21 cellular contexts compared by ENCODE assay signal in the genomic region with DNA sequence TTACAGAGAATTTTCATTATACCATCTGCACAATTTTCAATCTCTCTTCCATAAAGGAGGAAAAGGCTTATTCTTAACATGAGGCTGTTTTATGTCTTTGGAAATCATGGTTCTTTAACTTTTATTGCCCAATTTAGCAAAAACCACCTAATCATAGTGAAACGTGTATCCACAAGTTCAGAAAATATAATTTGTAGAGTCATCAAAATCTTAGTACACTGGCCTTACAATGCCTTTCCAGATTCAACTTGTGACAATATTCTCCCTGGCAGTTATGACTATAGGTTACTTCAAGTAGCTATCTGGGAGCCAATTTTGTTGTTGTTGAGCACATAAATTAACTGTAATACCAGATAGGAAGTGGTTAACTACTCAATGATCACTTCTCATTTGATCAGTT. TPM values are rescaled to one million over a fixed set of nuclear protein-coding genes. Genes with fewer than 3 reads are reported as not detected.
A peak's percentile ranks its signal among the peaks of the same experiment; 100 is the strongest.
DNase-seq lines count a peak whose midpoint lies in the region; ATAC-seq and TF ChIP-seq lines count a peak whose summit lies in the region.
"Had no signal": no experiment of that assay in that cellular context is flagged by ENCODE, and none has a peak within 500 bp of the region (broad histone marks: within the 10 kb centered on the region; RNA-seq: fewer than 3 reads in every experiment).

No MANE protein-coding gene starts in this region.

- DNase-seq in activated naive CD8-positive, alpha-beta T cell treated with anti-CD3 and anti-CD28 coated beads for 36 hours: no peak
- no peak for DNase-seq in activated naive CD8-positive, alpha-beta T cell treated with anti-CD3 and anti-CD28 coated beads, Interleukin-2, amount 50 U/mL, for 24 hours
- DNase-seq in Panc1 (ENCODE audit: low read depth, low spot score): no peak
- DNase-seq in stimulated activated CD4-positive, alpha-beta T cell treated with anti-CD3 and anti-CD28 coated beads, Interleukin-4, amount 100 ng/mL, for 1 hour: no peak
- DNase-seq in effector memory CD8-positive, alpha-beta T cell: no peak
- DNase-seq: ACHN; CD8-positive, alpha-beta T cell; DND-41; MG63; NCI-H1048; NCI-H1417 treated with DMSO at 0.1 percent for 48 hours; NCI-H187; NCI-H446 treated with DMSO at 0.1 percent for 48 hours; NCI-H526 treated with DMSO at 0.1 percent for 48 hours; Right ventricle myocardium superior had no signal

- H3K4me3 ChIP-seq in Panc1 (ENCODE audit: low read depth in 2 of 2, low read length in 2 of 2): no peak overlapping the region
- H3K4me3 ChIP-seq: BLaER1 treated with 17β-estradiol and CSF1 and Interleukin-3, amounts not matched to agents 10 nM and 100 nM; GM12878; GM23338; HAP-1; MG63 had no signal

- no peak for TF ChIP-seq CTCF in Panc1 (IDR thresholded peaks at IDR 0.05)

- intact Hi-C loops in Panc1 (cut with micrococcal nuclease; ENCODE audit: unreplicated experiment): no loop called here

- H3K4me1 Mint-ChIP-seq in activated naive CD8-positive, alpha-beta T cell treated with anti-CD3 and anti-CD28 coated beads for 36 hours: peaks cover 15% of the 10 kb centered on the region
- peaks cover 10% of the 10 kb centered on the region for H3K4me1 Mint-ChIP-seq in activated naive CD8-positive, alpha-beta T cell treated with anti-CD3 and anti-CD28 coated beads, Interleukin-2, amount 50 U/mL, for 24 hours
- H3K4me1 Mint-ChIP-seq in activated T-helper 17 cell treated with anti-CD3 and anti-CD28 coated beads, Interleukin-2, amount 50 U/mL, for 72 hours: no peaks in the 10 kb centered on the region
- H3K4me1 Mint-ChIP-seq in stimulated activated memory B cell treated with anti-CD40 and anti-IgM and Interleukin-4, amounts not matched to agents 10 μg/mL and 1 μg/mL and 100 μg/mL, for 72 hours: peaks cover under 1% of the 10 kb centered on the region
- peaks cover 1 to 13% of the 10 kb centered on the region in 2 donors for H3K4me1 Mint-ChIP-seq in effector memory CD8-positive, alpha-beta T cell (ENCODE audit: low read depth in 2 of 2)
- H3K4me1 Mint-ChIP-seq: GM23338 had no signal

- in situ Hi-C loops in Panc1 (cut with HindIII; ENCODE audit: low pct_unique_long_range_greater_than_20kb, low sequenced_read_pairs): no loop called here

- BruUV-seq in Panc1 (replicated peaks; lab: Mats Ljungman, UMichigan): TSS peak; percentile 8

- peaks cover 20% of the 10 kb centered on the region for H3K36me3 Mint-ChIP-seq in activated naive CD8-positive, alpha-beta T cell treated with anti-CD3 and anti-CD28 coated beads for 36 hours
- H3K36me3 Mint-ChIP-seq in activated naive CD8-positive, alpha-beta T cell treated with anti-CD3 and anti-CD28 coated beads, Interleukin-2, amount 50 U/mL, for 24 hours (ENCODE audit: low read depth): peaks cover 53% of the 10 kb centered on the region
- peaks cover 100% of the 10 kb centered on the region for H3K36me3 Mint-ChIP-seq in activated T-helper 17 cell treated with anti-CD3 and anti-CD28 coated beads, Interleukin-2, amount 50 U/mL, for 72 hours (ENCODE audit: low read depth)
- peaks cover 42% of the 10 kb centered on the region for H3K36me3 Mint-ChIP-seq in stimulated activated memory B cell treated with anti-CD40 and anti-IgM and Interleukin-4, amounts not matched to agents 10 μg/mL and 1 μg/mL and 100 μg/mL, for 72 hours
- peaks cover 96% of the 10 kb centered on the region for H3K36me3 Mint-ChIP-seq in effector memory CD8-positive, alpha-beta T cell (ENCODE audit: insufficient read depth)

- peaks cover 46% of the 10 kb centered on the region for H3K36me3 ChIP-seq in Panc1 (ENCODE audit: control insufficient read depth, insufficient read depth, low read length)

- no peaks in the 10 kb centered on the region for H3K9me3 ChIP-seq in Panc1 (ENCODE audit: control insufficient read depth, insufficient read depth, low read depth, low read length)
- H3K9me3 ChIP-seq: BLaER1 treated with 17β-estradiol and CSF1 and Interleukin-3, amounts not matched to agents 10 nM and 100 nM; HAP-1; MG63 had no signal

- no peaks in the 10 kb centered on the region for H3K27me3 ChIP-seq in Panc1 (ENCODE audit: control insufficient read depth, insufficient read depth, low read length)
- H3K27me3 ChIP-seq: BLaER1 treated with 17β-estradiol and CSF1 and Interleukin-3, amounts not matched to agents 10 nM and 100 nM; MG63 had no signal

- ATAC-seq in activated naive CD8-positive, alpha-beta T cell treated with anti-CD3 and anti-CD28 coated beads, Interleukin-2, amount 50 U/mL, for 24 hours: no peak
- ATAC-seq in Panc1: no peak
- no peak for ATAC-seq in activated T-helper 17 cell treated with anti-CD3 and anti-CD28 coated beads, Interleukin-2, amount 50 U/mL, for 72 hours (replicated peaks)
- ATAC-seq in stimulated activated memory B cell treated with anti-CD40 and anti-IgM and Interleukin-4, amounts not matched to agents 10 μg/mL and 1 μg/mL and 100 μg/mL, for 72 hours: no peak
- ATAC-seq in effector memory CD8-positive, alpha-beta T cell (replicated peaks): no peak
- ATAC-seq: CD8-positive, alpha-beta T cell; GM12878; GM23338 had no signal

- H3K4me3 Mint-ChIP-seq in activated naive CD8-positive, alpha-beta T cell treated with anti-CD3 and anti-CD28 coated beads for 36 hours: no peak overlapping the region
- H3K4me3 Mint-ChIP-seq in activated naive CD8-positive, alpha-beta T cell treated with anti-CD3 and anti-CD28 coated beads, Interleukin-2, amount 50 U/mL, for 24 hours: no peak overlapping the region
- H3K4me3 Mint-ChIP-seq in activated T-helper 17 cell treated with anti-CD3 and anti-CD28 coated beads, Interleukin-2, amount 50 U/mL, for 72 hours: no peak overlapping the region
- no peak overlapping the region for H3K4me3 Mint-ChIP-seq in stimulated activated memory B cell treated with anti-CD40 and anti-IgM and Interleukin-4, amounts not matched to agents 10 μg/mL and 1 μg/mL and 100 μg/mL, for 72 hours
- H3K4me3 Mint-ChIP-seq in effector memory CD8-positive, alpha-beta T cell: no peak overlapping the region
- H3K4me3 Mint-ChIP-seq: CD8-positive, alpha-beta T cell; GM23338 had no signal

- H3K27me3 Mint-ChIP-seq in activated naive CD8-positive, alpha-beta T cell treated with anti-CD3 and anti-CD28 coated beads for 36 hours: no peaks in the 10 kb centered on the region
- no peaks in the 10 kb centered on the region for H3K27me3 Mint-ChIP-seq in activated naive CD8-positive, alpha-beta T cell treated with anti-CD3 and anti-CD28 coated beads, Interleukin-2, amount 50 U/mL, for 24 hours
- no peaks in the 10 kb centered on the region for H3K27me3 Mint-ChIP-seq in activated T-helper 17 cell treated with anti-CD3 and anti-CD28 coated beads, Interleukin-2, amount 50 U/mL, for 72 hours
- no peaks in the 10 kb centered on the region for H3K27me3 Mint-ChIP-seq in stimulated activated memory B cell treated with anti-CD40 and anti-IgM and Interleukin-4, amounts not matched to agents 10 μg/mL and 1 μg/mL and 100 μg/mL, for 72 hours
- no peaks in the 10 kb centered on the region for H3K27me3 Mint-ChIP-seq in effector memory CD8-positive, alpha-beta T cell

- POLR2A ChIA-PET in Panc1 (lab: Charles Lee): no interaction called here

- peak overlapping the region; percentile 64 for H3K27ac Mint-ChIP-seq in activated naive CD8-positive, alpha-beta T cell treated with anti-CD3 and anti-CD28 coated beads for 36 hours
- H3K27ac Mint-ChIP-seq in activated naive CD8-positive, alpha-beta T cell treated with anti-CD3 and anti-CD28 coated beads, Interleukin-2, amount 50 U/mL, for 24 hours: no peak overlapping the region
- H3K27ac Mint-ChIP-seq in activated T-helper 17 cell treated with anti-CD3 and anti-CD28 coated beads, Interleukin-2, amount 50 U/mL, for 72 hours: peak overlapping the region; percentile 75
- peak overlapping the region; percentile 24 for H3K27ac Mint-ChIP-seq in stimulated activated memory B cell treated with anti-CD40 and anti-IgM and Interleukin-4, amounts not matched to agents 10 μg/mL and 1 μg/mL and 100 μg/mL, for 72 hours
- no peak overlapping the region for H3K27ac Mint-ChIP-seq in effector memory CD8-positive, alpha-beta T cell
- H3K27ac Mint-ChIP-seq: CD8-positive, alpha-beta T cell; GM23338 had no signal

- no peaks in the 10 kb centered on the region for H3K9me3 Mint-ChIP-seq in activated naive CD8-positive, alpha-beta T cell treated with anti-CD3 and anti-CD28 coated beads for 36 hours
- no peaks in the 10 kb centered on the region for H3K9me3 Mint-ChIP-seq in activated naive CD8-positive, alpha-beta T cell treated with anti-CD3 and anti-CD28 coated beads, Interleukin-2, amount 50 U/mL, for 24 hours
- no peaks in the 10 kb centered on the region for H3K9me3 Mint-ChIP-seq in activated T-helper 17 cell treated with anti-CD3 and anti-CD28 coated beads, Interleukin-2, amount 50 U/mL, for 72 hours
- H3K9me3 Mint-ChIP-seq in stimulated activated memory B cell treated with anti-CD40 and anti-IgM and Interleukin-4, amounts not matched to agents 10 μg/mL and 1 μg/mL and 100 μg/mL, for 72 hours: no peaks in the 10 kb centered on the region
- no peaks in the 10 kb centered on the region for H3K9me3 Mint-ChIP-seq in effector memory CD8-positive, alpha-beta T cell
- H3K9me3 Mint-ChIP-seq: CD8-positive, alpha-beta T cell; GM23338 had no signal

- CTCF ChIA-PET in Panc1 (lab: Charles Lee): no interaction called here

- H3K27ac ChIP-seq in Panc1 (ENCODE audit: low read length): no peak overlapping the region

- no peaks in the 10 kb centered on the region for H3K4me1 ChIP-seq in Panc1 (ENCODE audit: control insufficient read depth, insufficient read depth, low read length)
- H3K4me1 ChIP-seq: HAP-1 had no signal

RNA-seq across cellular contexts. Expression of gene BNIP2, which starts 10.9 kb away (rescaled TPM):
- 10 to 100 TPM; 68.4 to 76.4 TPM for total RNA-seq in activated naive CD8-positive, alpha-beta T cell treated with anti-CD3 and anti-CD28 coated beads for 36 hours
- total RNA-seq in Panc1 (2021; ENCODE audit: unreplicated experiment): 70.7 TPM
- 44.5 TPM for polyA plus RNA-seq in Panc1 (2012; ENCODE audit: insufficient read length)
- total RNA-seq in activated T-helper 17 cell treated with anti-CD3 and anti-CD28 coated beads, Interleukin-2, amount 50 U/mL, for 72 hours: 10 to 100 TPM; 46.5 to 59.2 TPM

RNA-seq across cellular contexts. Expression of gene GTF2A2, which starts 20.9 kb away (rescaled TPM):
- total RNA-seq in activated naive CD8-positive, alpha-beta T cell treated with anti-CD3 and anti-CD28 coated beads for 36 hours: 100 to 1,000 TPM; 237 to 246 TPM
- 234 TPM for total RNA-seq in Panc1 (2021; ENCODE audit: unreplicated experiment)
- 73.2 TPM for polyA plus RNA-seq in Panc1 (2012; ENCODE audit: insufficient read length)
- 100 to 1,000 TPM; 102 to 186 TPM for total RNA-seq in activated T-helper 17 cell treated with anti-CD3 and anti-CD28 coated beads, Interleukin-2, amount 50 U/mL, for 72 hours

Comparison
In these comparisons a context has a peak if more than half of its experiments do, and no peak if none do; other contexts are left out.
1. H3K27ac Mint-ChIP-seq: peak in activated naive CD8-positive, alpha-beta T cell treated with anti-CD3 and anti-CD28 coated beads for 36 hours (single experiment), activated T-helper 17 cell treated with anti-CD3 and anti-CD28 coated beads, Interleukin-2, amount 50 U/mL, for 72 hours (single experiment) and stimulated activated memory B cell treated with anti-CD40 and anti-IgM and Interleukin-4, amounts not matched to agents 10 μg/mL and 1 μg/mL and 100 μg/mL, for 72 hours (single experiment); none in activated naive CD8-positive, alpha-beta T cell treated with anti-CD3 and anti-CD28 coated beads, Interleukin-2, amount 50 U/mL, for 24 hours (single experiment) and effector memory CD8-positive, alpha-beta T cell (0 of 2).